ENCODE assay signal across 17 cellular contexts in the genomic region with DNA sequence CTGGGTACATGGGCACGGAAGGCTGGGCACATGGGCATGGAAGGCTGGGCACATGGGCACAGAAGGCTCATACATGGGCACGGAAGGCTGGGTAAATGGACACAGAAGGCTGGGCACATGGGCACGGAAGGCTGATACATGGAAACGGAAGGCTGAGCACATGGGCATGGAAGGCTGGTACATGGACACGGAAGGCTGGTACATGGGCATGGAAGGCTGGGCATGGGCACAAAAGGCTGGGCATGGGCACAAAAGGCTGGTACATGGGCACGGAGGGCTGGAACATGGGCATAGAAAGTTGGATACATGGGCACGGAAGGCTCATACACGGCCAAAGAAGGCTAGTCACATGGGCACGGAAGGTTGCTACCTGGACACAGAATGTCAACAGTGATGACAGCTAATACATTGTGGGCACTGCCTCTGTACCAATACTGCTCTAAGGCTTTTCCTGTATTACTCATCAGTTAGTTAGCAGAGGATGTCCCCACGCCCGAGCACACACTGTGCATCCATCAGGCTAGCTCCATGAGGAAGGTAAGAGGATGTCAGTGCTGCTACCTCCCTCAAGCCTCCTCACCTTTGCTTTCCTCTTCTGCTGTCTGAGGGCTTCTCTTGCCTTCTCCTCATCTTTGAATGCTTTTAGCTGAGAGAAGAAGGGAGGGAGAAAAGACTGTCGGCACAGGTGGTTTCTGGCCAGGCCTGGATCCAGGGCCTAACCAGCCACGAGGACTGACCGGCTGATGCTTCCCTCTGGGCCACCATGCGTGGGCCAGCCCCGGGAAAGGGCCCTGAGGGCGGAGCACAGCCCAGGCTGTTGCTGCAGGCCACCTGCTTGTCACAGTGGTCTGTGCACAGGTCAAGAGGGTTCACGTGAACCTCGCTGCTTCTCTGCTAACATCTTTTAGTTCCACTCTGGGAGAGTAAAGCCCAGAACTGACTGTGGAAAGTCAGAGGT. TPM values are rescaled to one million over a fixed set of nuclear protein-coding genes. Genes with fewer than 3 reads are reported as not detected.
DNase-seq lines count a peak whose midpoint lies in the region; ATAC-seq, FAIRE-seq and TF ChIP-seq lines count a peak whose summit lies in the region.
"Had no signal": no experiment of that assay in that cellular context is flagged by ENCODE, and none has a peak within 500 bp of the region (broad histone marks: within the 10 kb centered on the region; RNA-seq: fewer than 3 reads in every experiment).

No MANE protein-coding gene starts in this region.

- 87% methylated on average over 19 of the region's 19 CpGs for WGBS in A549 (ENCODE audit: missing lambda C conversion rate)
- 86 to 88% methylated on average over 6 to 13 of the region's 19 CpGs for WGBS in gastroesophageal sphincter (ENCODE audit: low coverage in 1 of 2), 2 donors

- no peak for DNase-seq in A549 (ENCODE audit: low read depth in 1 of 2, low spot score in 1 of 2)
- DNase-seq in HFFc6, result peak; percentile 16
- DNase-seq in chondrocyte (ENCODE audit: low spot score), result peak; percentile 49
- no peak for DNase-seq in natural killer cell
- DNase-seq in NCI-H2227 treated with DMSO at 0.1 percent for 48 hours (lab: John Stamatoyannopoulos, UW), result no peak
- no peak for DNase-seq in urothelium cell line (ENCODE audit: low spot score)
- DNase-seq in progenitor cell of endocrine pancreas (ENCODE audit: low spot score, unreplicated experiment), result no peak
- DNase-seq: activated B cell treated with CpG ODN at 0.5 μM for 24 hours; activated naive CD4-positive, alpha-beta T cell; CD8-positive, alpha-beta T cell; colonic mucosa; NCI-H146; stomach; T-helper 1 cell had no signal

- no peaks in the 10 kb centered on the region for H3K27me3 ChIP-seq in gastroesophageal sphincter
- H3K27me3 ChIP-seq: colonic mucosa, stomach had no signal

- no peaks in the 10 kb centered on the region for H3K9me3 ChIP-seq in A549
- no peaks in the 10 kb centered on the region for H3K9me3 ChIP-seq in gastroesophageal sphincter
- H3K9me3 ChIP-seq: colonic mucosa, stomach had no signal

- peak overlapping the region; percentile 34; the same call in 1 of the 2 replicates for H3K27ac Mint-ChIP-seq in HFFc6
- H3K27ac Mint-ChIP-seq in chondrocyte (ENCODE audit: unreplicated experiment), result no peak overlapping the region
- no peak overlapping the region for H3K27ac Mint-ChIP-seq in natural killer cell
- no peak overlapping the region for H3K27ac Mint-ChIP-seq in progenitor cell of endocrine pancreas
- H3K27ac Mint-ChIP-seq: activated B cell treated with CpG ODN at 0.5 μM for 24 hours; CD8-positive, alpha-beta T cell had no signal

- no peak for TF ChIP-seq CTCF in A549 (IDR thresholded peaks at IDR 0.05)
- no peak for TF ChIP-seq CTCF in HFFc6 (IDR thresholded peaks at IDR 0.05)
- TF ChIP-seq CTCF in chondrocyte (IDR thresholded peaks at IDR 0.05), result no peak
- TF ChIP-seq CTCF in natural killer cell (IDR thresholded peaks at IDR 0.05), result no peak
- no peak for TF ChIP-seq CTCF in gastroesophageal sphincter (IDR thresholded peaks at IDR 0.05)
- no peak for TF ChIP-seq CTCF in progenitor cell of endocrine pancreas (IDR thresholded peaks at IDR 0.05; ENCODE audit: unreplicated experiment)

- H3K4me1 Mint-ChIP-seq in HFFc6 (ENCODE audit: low read depth) (peaks cover 38% of the 10 kb centered on the region), chondrocyte (ENCODE audit: low read depth) (peaks cover 20% of the 10 kb centered on the region), natural killer cell (no peaks in the 10 kb centered on the region), progenitor cell of endocrine pancreas (ENCODE audit: low read depth) (no peaks in the 10 kb centered on the region)
- H3K4me1 Mint-ChIP-seq: activated B cell treated with CpG ODN at 0.5 μM for 24 hours had no signal

- H3K4me1 ChIP-seq in A549, result peaks cover 26% of the 10 kb centered on the region
- peaks cover 7 to 47% (median 35%) of the 10 kb centered on the region in 3 donors for H3K4me1 ChIP-seq in gastroesophageal sphincter
- H3K4me1 ChIP-seq: colonic mucosa had no signal

- no peak for FAIRE-seq in A549 (lab: Jason Lieb, UNC)
- no peak for FAIRE-seq in urothelium cell line (lab: Jason Lieb, UNC)
- FAIRE-seq: endothelial cell of umbilical vein had no signal

- intact Hi-C loops in natural killer cell (cut with micrococcal nuclease), result no loop called here

- no peak for TF ChIP-seq EP300 in A549 (IDR thresholded peaks at IDR 0.05)
- no peak for TF ChIP-seq EP300 in gastroesophageal sphincter (IDR thresholded peaks at IDR 0.05)

- TF ChIP-seq RAD21 in A549 (conservative IDR thresholded peaks at IDR 0.05 in 1 of 2, IDR thresholded peaks at IDR 0.05 in 1 of 2), result no peak

- H3K4me3 Mint-ChIP-seq in HFFc6 (no peak overlapping the region), chondrocyte (ENCODE audit: unreplicated experiment) (no peak overlapping the region), natural killer cell (no peak overlapping the region), progenitor cell of endocrine pancreas (ENCODE audit: low read depth) (no peak overlapping the region)
- H3K4me3 Mint-ChIP-seq: activated B cell treated with CpG ODN at 0.5 μM for 24 hours; CD8-positive, alpha-beta T cell had no signal

- CTCF ChIA-PET in A549 (lab: Yijun Ruan, JAX), result interaction anchor here (0.6 to 15.1 kb wide), 4 partner anchors 16 to 124 kb away, joined by 3 to 151 read pairs (median 12); no protein-coding TSS in a partner anchor

- H3K36me3 ChIP-seq in gastroesophageal sphincter, result peaks cover 0 to 90% of the 10 kb centered on the region in 2 donors

- POLR2A ChIA-PET in A549 (lab: Yijun Ruan, JAX), result no interaction called here

- H3K36me3 Mint-ChIP-seq in HFFc6 (ENCODE audit: low read depth), result peaks cover 39% of the 10 kb centered on the region
- peaks cover 44% of the 10 kb centered on the region for H3K36me3 Mint-ChIP-seq in chondrocyte (ENCODE audit: low read depth)
- no peaks in the 10 kb centered on the region for H3K36me3 Mint-ChIP-seq in natural killer cell
- H3K36me3 Mint-ChIP-seq in progenitor cell of endocrine pancreas (ENCODE audit: insufficient read depth), result peaks cover 23% of the 10 kb centered on the region

- no peak overlapping the region for H3K4me3 ChIP-seq in A549
- no peak overlapping the region for H3K4me3 ChIP-seq in gastroesophageal sphincter
- H3K4me3 ChIP-seq: colonic mucosa, stomach had no signal

- no peak overlapping the region for H3K4me2 ChIP-seq in A549

- H3K9me3 Mint-ChIP-seq in HFFc6 (no peaks in the 10 kb centered on the region), chondrocyte (ENCODE audit: low read depth) (no peaks in the 10 kb centered on the region), natural killer cell (no peaks in the 10 kb centered on the region), progenitor cell of endocrine pancreas (ENCODE audit: low read depth) (no peaks in the 10 kb centered on the region)
- H3K9me3 Mint-ChIP-seq: activated B cell treated with CpG ODN at 0.5 μM for 24 hours; CD8-positive, alpha-beta T cell had no signal

- H3K27me3 Mint-ChIP-seq in HFFc6 (ENCODE audit: insufficient read depth) (peaks cover 1% of the 10 kb centered on the region; the same call in 1 of the 2 replicates), chondrocyte (ENCODE audit: low read depth) (no peaks in the 10 kb centered on the region), natural killer cell (ENCODE audit: low read depth in 2 of 2) (no peaks in the 10 kb centered on the region), progenitor cell of endocrine pancreas (no peaks in the 10 kb centered on the region)
- H3K27me3 Mint-ChIP-seq: activated B cell treated with CpG ODN at 0.5 μM for 24 hours had no signal

- H3K27ac ChIP-seq in A549 (no peak overlapping the region), gastroesophageal sphincter (no peak overlapping the region)
- H3K27ac ChIP-seq: colonic mucosa, stomach had no signal

- TF ChIP-seq POLR2A in A549 (IDR thresholded peaks at IDR 0.05; ENCODE audit: low read length) (no peak), gastroesophageal sphincter (IDR thresholded peaks at IDR 0.05) (no peak)

- ATAC-seq in A549 (peak; percentile 32 to 43; a peak in 4 of 6 replicates), natural killer cell (peak in 2 of 3 donors; percentile 28 to 33), gastroesophageal sphincter (no peak)
- ATAC-seq: CD8-positive, alpha-beta T cell; Right ventricle myocardium inferior had no signal

TF ChIP-seq in A549, 52 proteins besides CTCF, POLR2A, EP300 and RAD21 (continues in another document):
- TF ChIP-seq, protein P1, sequence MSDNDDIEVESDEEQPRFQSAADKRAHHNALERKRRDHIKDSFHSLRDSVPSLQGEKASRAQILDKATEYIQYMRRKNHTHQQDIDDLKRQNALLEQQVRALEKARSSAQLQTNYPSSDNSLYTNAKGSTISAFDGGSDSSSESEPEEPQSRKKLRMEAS (IDR thresholded peaks at IDR 0.05), result no peak
- TF ChIP-seq POLR2AphosphoS2 (conservative IDR thresholded peaks at IDR 0.05; ENCODE audit: low read length), result no peak

RNA-seq across cellular contexts. Expression of gene GPX3, which starts 14.3 kb away (rescaled TPM):
- polyA plus RNA-seq in A549 (2011; rRNA removed) (26.4 and 34.8 TPM in 2 replicates), A549 (2017; fragmentation: RNase III; extraction: RNeasy Plus Mini Kit Qiagen cat#74134 plus additional on column Dnase treatment) (13.6 to 16.8 TPM (median 16.2 TPM) in 3 replicates)
- 22.2 and 24.6 TPM in 2 replicates for polyA plus RNA-seq in A549 (2012; cell fraction: cytosol; rRNA removed)
- 9.0 and 10.4 TPM in 2 replicates for polyA plus RNA-seq in A549 (2012; cell fraction: nucleus; rRNA removed)
- polyA minus RNA-seq in A549 (2011; rRNA and poly(A)+ RNA removed), result 29.1 and 40.9 TPM in 2 replicates
- 1 to 10 TPM in 1 of 6 experiments, under 1 TPM in 5; 0.66 to 1.2 (median 0.77) TPM for total RNA-seq in HFFc6 (2021; fragmentation: NEBNext Ultra II Directional; extraction: Animal tissue kit (Norgen Biotek cat#: 25700))
- total RNA-seq in chondrocyte (1.5 to 5.3 TPM (median 4.9 TPM) in 3 replicates), natural killer cell (1 to 10 TPM in 1 of 3 donors, not detected in 2; 1.1 TPM), gastroesophageal sphincter (1,000 to 10,000 TPM in 3 of 4 donors, 100 to 1,000 TPM in 1; 690 to 3,141 (median 1,517) TPM), progenitor cell of endocrine pancreas (28.2 and 34.1 TPM in 2 replicates)
- total RNA-seq: CD8-positive, alpha-beta T cell had no signal

RNA-seq across cellular contexts. Expression of gene TNIP1, which starts 46.1 kb away (rescaled TPM):
- polyA plus RNA-seq in A549 (2011; rRNA removed) (43.4 and 48.4 TPM in 2 replicates), A549 (2017; fragmentation: RNase III; extraction: RNeasy Plus Mini Kit Qiagen cat#74134 plus additional on column Dnase treatment) (53.4 to 68.2 TPM (median 55.8 TPM) in 3 replicates)
- 52.4 and 56.8 TPM in 2 replicates for polyA plus RNA-seq in A549 (2012; cell fraction: cytosol; rRNA removed)
- 55.4 and 64.7 TPM in 2 replicates for polyA plus RNA-seq in A549 (2012; cell fraction: nucleus; rRNA removed)
- polyA minus RNA-seq in A549 (2011; rRNA and poly(A)+ RNA removed), result 77.5 and 77.6 TPM in 2 replicates
- 100 to 1,000 TPM in 1 of 6 experiments, 10 to 100 TPM in 5; 81.5 to 105 (median 89.5) TPM for total RNA-seq in HFFc6 (2021; fragmentation: NEBNext Ultra II Directional; extraction: Animal tissue kit (Norgen Biotek cat#: 25700))
- total RNA-seq in chondrocyte (47.2 to 75.6 TPM (median 74.0 TPM) in 3 replicates), natural killer cell (100 to 1,000 TPM; 140 to 180 (median 153) TPM), gastroesophageal sphincter (100 to 1,000 TPM in 2 of 4 donors, 10 to 100 TPM in 2; 74.2 to 142 (median 97.9) TPM), progenitor cell of endocrine pancreas (53.8 and 55.0 TPM in 2 replicates)

Comparison
In these comparisons a context has a peak if more than half of its experiments do, and no peak if none do; other contexts are left out.
1. DNase-seq: peak in HFFc6 (single experiment) and chondrocyte (single experiment); none in A549 (0 of 2), natural killer cell (single experiment), NCI-H2227 treated with DMSO at 0.1 percent for 48 hours (single experiment), urothelium cell line (single experiment) and progenitor cell of endocrine pancreas (single experiment).
2. RNA of gene GPX3, which starts 14.3 kb away (total RNA-seq): 690 to 3,141 TPM in gastroesophageal sphincter; 28.2 to 34.1 TPM in progenitor cell of endocrine pancreas, 1.5 to 5.3 TPM in chondrocyte, 0.66 to 1.2 TPM in HFFc6 and 1.1 TPM in natural killer cell; every median in the first group is over 10 times any median in the second.